Comparison of ENCODE assay signal across 1 cellular context in genomic region chr10:71320592-71320991, GRCh38.
A peak's percentile ranks its signal among the peaks of the same experiment; 100 is the strongest.
TF ChIP-seq lines count a peak whose summit lies in the region.

No MANE protein-coding gene starts in this region.

TF ChIP-seq in HepG2, 621 proteins besides CTCF, POLR2A, EP300 and RAD21 (continued from another document and continues in another):
- TF ChIP-seq ZNF687 (CRISPR knock-in tag; IDR thresholded peaks at IDR 0.05) (peak; percentile 69), KDM1A (CRISPR knock-in tag; IDR thresholded peaks at IDR 0.05) (peak; percentile 89; the same call in 1 of the 2 replicates), FOXA1 (IDR thresholded peaks at IDR 0.05) (no peak), FOXA1 (CRISPR knock-in tag; IDR thresholded peaks at IDR 0.05) (peak; percentile 65), HIC2 (CRISPR knock-in tag; IDR thresholded peaks at IDR 0.05; ENCODE audit: low read depth) (peak; percentile 54; the same call in 1 of the 2 replicates), DPF2 (CRISPR knock-in tag; IDR thresholded peaks at IDR 0.05; ENCODE audit: borderline replicate concordance, low read depth) (peak; percentile 59; the same call in 1 of the 2 replicates), MYC (CRISPR knock-in tag; IDR thresholded peaks at IDR 0.05; ENCODE audit: borderline replicate concordance) (peak; percentile 57; the same call in 1 of the 2 replicates), KDM5A (IDR thresholded peaks at IDR 0.05; ENCODE audit: borderline replicate concordance, low read length) (no peak), ARID5B (CRISPR knock-in tag; IDR thresholded peaks at IDR 0.05) (peak; percentile 36; the same call in 1 of the 2 replicates), NR2C2 (CRISPR knock-in tag; IDR thresholded peaks at IDR 0.05; ENCODE audit: borderline replicate concordance) (0 out of 2 replicates have a peak, but pooled peaks have one; percentile 22), HOMEZ (CRISPR knock-in tag; IDR thresholded peaks at IDR 0.05; ENCODE audit: low read depth) (no peak), ZNF263 (CRISPR knock-in tag; IDR thresholded peaks at IDR 0.05) (peak; percentile 79), ZNF318 (CRISPR knock-in tag; IDR thresholded peaks at IDR 0.05) (0 out of 2 replicates have a peak, but pooled peaks have one; percentile 50), CHD2 (IDR thresholded peaks at IDR 0.05; ENCODE audit: low read depth, low read length) (no peak), HNF4G (IDR thresholded peaks at IDR 0.05; ENCODE audit: borderline replicate concordance, low read depth, low read length) (peak; percentile 82), HNF4G (CRISPR knock-in tag; IDR thresholded peaks at IDR 0.05; ENCODE audit: borderline replicate concordance, low read depth) (0 out of 2 replicates have a peak, but pooled peaks have one; percentile 32), CEBPB (IDR thresholded peaks at IDR 0.05; ENCODE audit: borderline replicate concordance, low read depth, low read length) (no peak), ZNF674 (CRISPR knock-in tag; IDR thresholded peaks at IDR 0.05; ENCODE audit: low read depth) (no peak), ARHGAP35 (CRISPR knock-in tag; IDR thresholded peaks at IDR 0.05; ENCODE audit: borderline replicate concordance) (no peak), ZFP1 (CRISPR knock-in tag; IDR thresholded peaks at IDR 0.05) (no peak), ZNF629 (CRISPR knock-in tag; conservative IDR thresholded peaks at IDR 0.05) (peak; percentile 99), ZNF446 (CRISPR knock-in tag; IDR thresholded peaks at IDR 0.05) (no peak), PATZ1 (CRISPR knock-in tag; IDR thresholded peaks at IDR 0.05) (peak; percentile 98), RCOR2 (CRISPR knock-in tag; IDR thresholded peaks at IDR 0.05) (peak; percentile 75; the same call in 1 of the 2 replicates), ZNF557 (CRISPR knock-in tag; IDR thresholded peaks at IDR 0.05) (no peak), SRSF9 (IDR thresholded peaks at IDR 0.05; ENCODE audit: borderline replicate concordance, insufficient read depth, low read depth, low read length, poor library complexity, severe bottlenecking) (no peak), GATAD1 (CRISPR knock-in tag; IDR thresholded peaks at IDR 0.05) (peak; percentile 17; the same call in 1 of the 2 replicates), TARDBP (CRISPR knock-in tag; IDR thresholded peaks at IDR 0.05) (peak; percentile 29; the same call in 1 of the 2 replicates), ZNF343 (CRISPR knock-in tag; IDR thresholded peaks at IDR 0.05) (peak; percentile 60; the same call in 1 of the 2 replicates), HNF4A (CRISPR knock-in tag; IDR thresholded peaks at IDR 0.05) (peak; percentile 94), PTBP1 (IDR thresholded peaks at IDR 0.05; ENCODE audit: low read depth, low read length, poor library complexity, severe bottlenecking) (no peak), YY1 (IDR thresholded peaks at IDR 0.05; ENCODE audit: insufficient read depth, insufficient replicate concordance, low read depth, low read length) (no peak), KAT2B (IDR thresholded peaks at IDR 0.05; ENCODE audit: borderline replicate concordance, low read depth, low read length) (no peak), SOX5 (CRISPR knock-in tag; IDR thresholded peaks at IDR 0.05; ENCODE audit: borderline replicate concordance) (0 out of 2 replicates have a peak, but pooled peaks have one; percentile 8), ZNF549 (CRISPR knock-in tag; IDR thresholded peaks at IDR 0.05) (no peak), ZFX (CRISPR knock-in tag; IDR thresholded peaks at IDR 0.05; ENCODE audit: low read depth) (peak; percentile 52; the same call in 1 of the 2 replicates), ZSCAN25 (CRISPR knock-in tag; IDR thresholded peaks at IDR 0.05) (peak; percentile 83), TBX2 (CRISPR knock-in tag; IDR thresholded peaks at IDR 0.05; ENCODE audit: borderline replicate concordance) (peak; percentile 34; the same call in 1 of the 2 replicates), SPEN (CRISPR knock-in tag; IDR thresholded peaks at IDR 0.05; ENCODE audit: low read depth) (0 out of 2 replicates have a peak, but pooled peaks have one; percentile 36)
